8 cellular contexts compared by ENCODE assay signal in genomic region chr2:120346667-120347358, GRCh38. TPM values are rescaled to one million over a fixed set of nuclear protein-coding genes. Genes with fewer than 3 reads are reported as not detected.
DNase-seq lines count a peak whose midpoint lies in the region; ATAC-seq and TF ChIP-seq lines count a peak whose summit lies in the region.

No MANE protein-coding gene starts in this region.

- ATAC-seq in WTC11, result peak; percentile 3
- no peak for ATAC-seq in GM21619 (IDR thresholded peaks at IDR 0.05; ENCODE audit: unreplicated experiment)

- H3K4me3 Mint-ChIP-seq in WTC11, result peak overlapping the region; percentile 57
- peak overlapping the region; percentile 58 for H3K4me3 Mint-ChIP-seq in osteocyte (ENCODE audit: unreplicated experiment)

- in situ Hi-C loops in GM13977 (cut with MboI; ENCODE audit: low pct_unique_long_range_greater_than_20kb, low sequenced_read_pairs, unreplicated experiment), result loop anchor here (25.0 kb wide), 1 partner anchor 315 kb away; no protein-coding TSS in a partner anchor

- peaks cover 89% of the 10 kb centered on the region for H3K27me3 Mint-ChIP-seq in WTC11 (ENCODE audit: low read depth)
- peaks cover 61% of the 10 kb centered on the region for H3K27me3 Mint-ChIP-seq in osteocyte (ENCODE audit: unreplicated experiment)

- H3K36me3 Mint-ChIP-seq in WTC11 (no peaks in the 10 kb centered on the region), osteocyte (ENCODE audit: unreplicated experiment) (no peaks in the 10 kb centered on the region)

- DNase-seq in activated CD8-positive, alpha-beta memory T cell treated with anti-CD3 and anti-CD28 coated beads for 24 hours, result peak; percentile 65
- no peak for DNase-seq in activated CD8-positive, alpha-beta memory T cell treated with anti-CD3 and anti-CD28 coated beads, Interleukin-2, amount 50 U/mL, for 4 hours
- peak; percentile 55 for DNase-seq in WTC11 (ENCODE audit: low spot score)
- peak; percentile 54 for DNase-seq in fibroblast of mammary gland (ENCODE audit: low read depth)
- DNase-seq in osteocyte (ENCODE audit: extremely low spot score, unreplicated experiment), result no peak
- no peak for DNase-seq in GM13977 (ENCODE audit: low spot score)
- no peak for DNase-seq in activated effector memory CD4-positive, alpha-beta T cell treated with Interleukin-2 at 50 U/mL for 16 hours

- H3K4me1 Mint-ChIP-seq in WTC11, result peaks cover 36% of the 10 kb centered on the region
- peaks cover 18% of the 10 kb centered on the region for H3K4me1 Mint-ChIP-seq in osteocyte (ENCODE audit: unreplicated experiment)

- POLR2A ChIA-PET in WTC11 (lab: Charles Lee), result interaction anchor here (0.5 kb wide), 1 partner anchor 1797 kb away, joined by 4 read pairs; no protein-coding TSS in a partner anchor

- H3K9me3 Mint-ChIP-seq in WTC11 (no peaks in the 10 kb centered on the region), osteocyte (ENCODE audit: unreplicated experiment) (no peaks in the 10 kb centered on the region)

- no peak for TF ChIP-seq CTCF in WTC11 (IDR thresholded peaks at IDR 0.05)
- no peak for TF ChIP-seq CTCF in fibroblast of mammary gland (conservative IDR thresholded peaks at IDR 0.05; ENCODE audit: control insufficient read depth, insufficient read depth, low read depth, low read length)
- TF ChIP-seq CTCF in osteocyte (IDR thresholded peaks at IDR 0.05), result no peak
- TF ChIP-seq CTCF in GM13977 (IDR thresholded peaks at IDR 0.05; ENCODE audit: extremely low read depth, insufficient read depth, missing control alignments), result no peak

- H3K27ac Mint-ChIP-seq in WTC11 (no peak overlapping the region), osteocyte (ENCODE audit: unreplicated experiment) (no peak overlapping the region)

- CTCF ChIA-PET in WTC11 (lab: Charles Lee), result interaction anchor here (0.5 to 2.6 kb wide), 14 partner anchors 10 to 525 kb away, joined by 3 to 30 read pairs (median 4); no protein-coding TSS in a partner anchor

- H3K4me3 ChIP-seq in fibroblast of mammary gland (ENCODE audit: control insufficient read depth, low read depth, low read length), result no peak overlapping the region

TF ChIP-seq in WTC11, 78 proteins besides CTCF, POLR2A, EP300 and RAD21:
- TF ChIP-seq ATF3 (CRISPR knock-in tag; conservative IDR thresholded peaks at IDR 0.05), result no peak
- TF ChIP-seq E2F1 (CRISPR knock-in tag; IDR thresholded peaks at IDR 0.05), result 0 out of 2 replicates have a peak, but pooled peaks have one; percentile 27
- TF ChIP-seq ETV6 (CRISPR knock-in tag; IDR thresholded peaks at IDR 0.05), result no peak
- no peak for TF ChIP-seq NR2C2 (CRISPR knock-in tag; IDR thresholded peaks at IDR 0.05)
- TF ChIP-seq OVOL2 (CRISPR knock-in tag; IDR thresholded peaks at IDR 0.05; ENCODE audit: borderline replicate concordance), result no peak
- no peak for TF ChIP-seq ZMAT4 (CRISPR knock-in tag; IDR thresholded peaks at IDR 0.05)
- TF ChIP-seq JAZF1 (CRISPR knock-in tag; IDR thresholded peaks at IDR 0.05), result no peak
- no peak for TF ChIP-seq TEAD1 (CRISPR knock-in tag; IDR thresholded peaks at IDR 0.05)

RNA-seq across cellular contexts. Expression of gene INHBB, which starts 0.9 kb away (rescaled TPM):
- total RNA-seq in WTC11 (2021), result 0.14 to 0.26 TPM (median 0.21 TPM) in 3 replicates
- 0.50 and 0.62 TPM in 2 replicates for total RNA-seq in osteocyte

Comparison
In these comparisons a context has a peak if more than half of its experiments do, and no peak if none do; other contexts are left out.
1. DNase-seq: peak in activated CD8-positive, alpha-beta memory T cell treated with anti-CD3 and anti-CD28 coated beads for 24 hours (single experiment), WTC11 (single experiment) and fibroblast of mammary gland (single experiment); none in activated CD8-positive, alpha-beta memory T cell treated with anti-CD3 and anti-CD28 coated beads, Interleukin-2, amount 50 U/mL, for 4 hours (single experiment), osteocyte (single experiment), GM13977 (single experiment) and activated effector memory CD4-positive, alpha-beta T cell treated with Interleukin-2 at 50 U/mL for 16 hours (single experiment).